In the genomic region with DNA sequence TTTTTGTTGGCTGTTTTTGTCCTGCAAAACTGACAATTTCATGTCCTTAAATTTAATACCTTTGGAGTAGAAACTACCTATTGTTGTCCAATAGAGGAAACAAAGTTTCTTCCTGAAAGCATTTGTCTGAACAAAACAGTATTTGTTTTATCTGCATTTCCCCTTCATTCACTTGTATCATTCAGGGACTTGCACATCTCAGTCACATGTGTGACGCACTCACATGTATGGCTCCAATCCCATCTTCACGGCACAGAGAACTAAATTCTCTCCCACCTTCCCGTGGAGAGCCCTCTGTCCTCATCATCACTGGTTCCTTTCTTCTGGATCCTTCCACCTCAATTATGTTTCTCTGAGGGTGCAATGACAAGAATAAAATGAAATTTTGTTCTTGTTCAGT, we compare ENCODE assay signal across 29 cellular contexts. TPM values are rescaled to one million over a fixed set of nuclear protein-coding genes. Genes with fewer than 3 reads are reported as not detected.
"Had no signal": no experiment of that assay in that cellular context is flagged by ENCODE, and none has a peak within 500 bp of the region (broad histone marks: within the 10 kb centered on the region; RNA-seq: fewer than 3 reads in every experiment).

No MANE protein-coding gene starts in this region.

- H3K36me3 ChIP-seq: WERI-Rb-1 had no signal

- H3K27ac ChIP-seq: SK-N-MC, WERI-Rb-1 had no signal

- H3K4me3 ChIP-seq: SK-N-MC had no signal

- ATAC-seq: activated CD8-positive, alpha-beta T cell treated with anti-CD3 and anti-CD28 coated beads, Interleukin-2, amount 10 ng/mL, durations not matched to agents 7 days and 5 days had no signal

- DNase-seq: activated CD4-positive, alpha-beta T cell treated with anti-CD3 and anti-CD28 coated beads for 1 hour; activated CD4-positive, alpha-beta T cell treated with anti-CD3 and anti-CD28 coated beads, Interleukin-2, amount 10 ng/mL, durations not matched to agents 7 days and 5 days; activated CD4-positive, alpha-beta T cell treated with anti-CD3 and anti-CD28 coated beads, Interleukin-2, amount 50 U/mL, for 48 hours; activated CD4-positive, CD25-positive, alpha-beta regulatory T cell; activated CD8-positive, alpha-beta T cell treated with anti-CD3 and anti-CD28 coated beads, Interleukin-2, amount 10 ng/mL, durations not matched to agents 7 days and 5 days; activated gamma-delta T cell; activated naive CD4-positive, alpha-beta T cell treated with Interleukin-2 at 50 U/mL for 16 hours; activated naive CD8-positive, alpha-beta T cell treated with anti-CD3 and anti-CD28 coated beads, Interleukin-2, amount 10 ng/mL, durations not matched to agents 7 days and 5 days; activated T-cell treated with anti-CD3 and anti-CD28 coated beads, Interleukin-2, amount 50 U/mL, for 24 hours; central memory CD4-positive, alpha-beta T cell; Karpas-422; KBM-7; NCI-H1105; NCI-H1417 treated with DMSO at 0.1 percent for 48 hours; NCI-H1694; NCI-H1930; NCI-H2081 treated with DMSO at 0.1 percent for 48 hours; NCI-H226; NCI-H510A; NCI-H526; NCI-H748 treated with DMSO at 0.1 percent for 48 hours; OCI-M1; Right ventricle myocardium superior; T1000; WERI-Rb-1 had no signal

RNA-seq across cellular contexts. Expression of a gene that starts 49.5 kb away (rescaled TPM):
- total RNA-seq: activated T-helper 2 cell treated with anti-CD3 and anti-CD28 coated beads, Interferon-gamma antibody, Interleukin-2, Interleukin-4, amounts not matched to agents 10 μg/mL and 5 μg/mL and 100 μg/mL, durations not matched to agents 14 hours and 24 hours and 36 hours; bronchial epithelial cell; Right ventricle myocardium superior; T-helper 2 cell treated with Interferon-gamma antibody and Interleukin-4, amounts not matched to agents 100 ng/mL and 5 ng/mL, for 36 hours had no signal
